12 cellular contexts compared by ENCODE assay signal in genomic region chr5:72009280-72009679, GRCh38.
"Had no signal": no experiment of that assay in that cellular context is flagged by ENCODE, and none has a peak within 500 bp of the region (broad histone marks: within the 10 kb centered on the region; RNA-seq: fewer than 3 reads in every experiment).

No MANE protein-coding gene starts in this region.

- FAIRE-seq: endometrium had no signal

- H3K4me3 ChIP-seq: cardiac muscle cell had no signal

- H3K36me3 ChIP-seq: cardiac muscle cell had no signal

- H3K27ac ChIP-seq: cardiac muscle cell had no signal

- ATAC-seq: activated CD4-positive, CD25-positive, alpha-beta regulatory T cell treated with anti-CD3 and anti-CD28 coated beads, Interleukin-2, amount 50 U/mL, for 24 hours; activated T-helper 17 cell treated with anti-CD3 and anti-CD28 coated beads, Interleukin-2, amount 50 U/mL, for 72 hours; esophagus mucosa; left ventricle myocardium superior; sciatic nerve had no signal

- DNase-seq: activated naive CD4-positive, alpha-beta T cell treated with Interleukin-2 at 50 U/mL for 16 hours; activated T-cell treated with anti-CD3 and anti-CD28 coated beads for 4 hours; hippocampal formation; left ventricle myocardium superior; stimulated activated CD4-positive, alpha-beta T cell treated with anti-CD3 and anti-CD28 coated beads, Interleukin-12 subunit alpha, Interleukin-12 subunit beta, amount 100 ng/mL, for 4 hours; stimulated activated CD4-positive, alpha-beta T cell treated with anti-CD3 and anti-CD28 coated beads, Interleukin-2, amount 100 ng/mL, for 24 hours had no signal

- H3K27me3 ChIP-seq: cardiac muscle cell had no signal
